Comparison of ENCODE assay signal across 10 cellular contexts in genomic region chr6:160005861-160006540, GRCh38. TPM values are rescaled to one million over a fixed set of nuclear protein-coding genes. Genes with fewer than 3 reads are reported as not detected.
DNase-seq lines count a peak whose midpoint lies in the region; ATAC-seq, FAIRE-seq and TF ChIP-seq lines count a peak whose summit lies in the region.
"Had no signal": no experiment of that assay in that cellular context is flagged by ENCODE, and none has a peak within 500 bp of the region (broad histone marks: within the 10 kb centered on the region; RNA-seq: fewer than 3 reads in every experiment).

No MANE protein-coding gene starts in this region.

- H3K4me1 Mint-ChIP-seq in activated CD8-positive, alpha-beta T cell treated with anti-CD3 and anti-CD28 coated beads for 36 hours (ENCODE audit: low read depth): peaks cover 40% of the 10 kb centered on the region
- peaks cover 25% of the 10 kb centered on the region for H3K4me1 Mint-ChIP-seq in activated CD8-positive, alpha-beta T cell treated with anti-CD3 and anti-CD28 coated beads, Interleukin-2, amount 10 ng/mL, durations not matched to agents 7 days and 5 days (ENCODE audit: low read depth)
- H3K4me1 Mint-ChIP-seq in effector memory CD8-positive, alpha-beta T cell (ENCODE audit: low read depth in 2 of 2): peaks cover 33 to 41% of the 10 kb centered on the region in 2 donors

- intact Hi-C loops in activated CD8-positive, alpha-beta T cell treated with anti-CD3 and anti-CD28 coated beads for 36 hours (cut with micrococcal nuclease): no loop called here
- intact Hi-C loops in HepG2 (cut with micrococcal nuclease; ENCODE audit: unreplicated experiment): no loop called here

- POLR2A ChIA-PET in activated CD8-positive, alpha-beta T cell treated with anti-CD3 and anti-CD28 coated beads for 36 hours (lab: Charles Lee): no interaction called here
- POLR2A ChIA-PET in activated CD8-positive, alpha-beta T cell treated with anti-CD3 and anti-CD28 coated beads, Interleukin-2, amount 10 ng/mL, durations not matched to agents 7 days and 5 days (lab: Charles Lee): interaction anchor here (1.2 kb wide), 1 partner anchor 9 kb away, joined by 3 read pairs; no protein-coding TSS in a partner anchor
- POLR2A ChIA-PET in HepG2 (lab: Yijun Ruan, JAX): no interaction called here

- no peaks in the 10 kb centered on the region for H3K9me3 Mint-ChIP-seq in activated CD8-positive, alpha-beta T cell treated with anti-CD3 and anti-CD28 coated beads for 36 hours
- H3K9me3 Mint-ChIP-seq in activated CD8-positive, alpha-beta T cell treated with anti-CD3 and anti-CD28 coated beads, Interleukin-2, amount 10 ng/mL, durations not matched to agents 7 days and 5 days (ENCODE audit: insufficient read depth): no peaks in the 10 kb centered on the region
- H3K9me3 Mint-ChIP-seq in effector memory CD8-positive, alpha-beta T cell: no peaks in the 10 kb centered on the region

- H3K4me3 ChIP-seq in HepG2 (replicated peaks in 1 of 3; ENCODE audit: insufficient read depth in 1 of 3, low read depth in 2 of 3, low read length in 3 of 3): no peak overlapping the region
- peak overlapping the region; percentile 37 for H3K4me3 ChIP-seq in thoracic aorta

- H3K36me3 Mint-ChIP-seq in activated CD8-positive, alpha-beta T cell treated with anti-CD3 and anti-CD28 coated beads for 36 hours (ENCODE audit: low read depth): peaks cover 49% of the 10 kb centered on the region
- peaks cover 44% of the 10 kb centered on the region for H3K36me3 Mint-ChIP-seq in activated CD8-positive, alpha-beta T cell treated with anti-CD3 and anti-CD28 coated beads, Interleukin-2, amount 10 ng/mL, durations not matched to agents 7 days and 5 days (ENCODE audit: low read depth)
- peaks cover 34% of the 10 kb centered on the region for H3K36me3 Mint-ChIP-seq in effector memory CD8-positive, alpha-beta T cell (ENCODE audit: insufficient read depth)

- H4K20me1 ChIP-seq in HepG2 (ENCODE audit: insufficient read depth, low read length): peaks cover 28% of the 10 kb centered on the region

- BruUV-seq in HepG2 (replicated peaks; lab: Mats Ljungman, UMichigan): no TSS peak

- H3K27ac Mint-ChIP-seq in activated CD8-positive, alpha-beta T cell treated with anti-CD3 and anti-CD28 coated beads for 36 hours: no peak overlapping the region
- H3K27ac Mint-ChIP-seq in activated CD8-positive, alpha-beta T cell treated with anti-CD3 and anti-CD28 coated beads, Interleukin-2, amount 10 ng/mL, durations not matched to agents 7 days and 5 days: no peak overlapping the region
- H3K27ac Mint-ChIP-seq in effector memory CD8-positive, alpha-beta T cell: peak overlapping the region; percentile 55 to 60

- peaks cover 10 to 26% of the 10 kb centered on the region in 2 experiments; a peak in 4 of 5 replicates for H3K36me3 ChIP-seq in HepG2 (replicated peaks in 1 of 2; ENCODE audit: control insufficient read depth in 1 of 2, insufficient read depth in 2 of 2, low read length in 2 of 2)
- no peaks in the 10 kb centered on the region for H3K36me3 ChIP-seq in thoracic aorta

- H3K27ac ChIP-seq in HepG2 (ENCODE audit: extremely low read length, insufficient read depth, low read length) (no peak overlapping the region), thoracic aorta (no peak overlapping the region)

- in situ Hi-C loops in HepG2 (cut with HindIII; ENCODE audit: extremely low pct_ligation_motif_present, low pct_unique_long_range_greater_than_20kb): no loop called here
- in situ Hi-C loops in G401 (cut with HindIII; ENCODE audit: low sequenced_read_pairs): no loop called here

- no peak overlapping the region for H3K9ac ChIP-seq in HepG2 (ENCODE audit: insufficient read depth, low read depth, low read length)

- peak overlapping the region; percentile 41 for H3K4me3 Mint-ChIP-seq in activated CD8-positive, alpha-beta T cell treated with anti-CD3 and anti-CD28 coated beads for 36 hours
- no peak overlapping the region for H3K4me3 Mint-ChIP-seq in activated CD8-positive, alpha-beta T cell treated with anti-CD3 and anti-CD28 coated beads, Interleukin-2, amount 10 ng/mL, durations not matched to agents 7 days and 5 days
- peak overlapping the region; percentile 33 to 51 for H3K4me3 Mint-ChIP-seq in effector memory CD8-positive, alpha-beta T cell

- no peak for TF ChIP-seq RAD21 in HepG2 (CRISPR knock-in tag; IDR thresholded peaks at IDR 0.05)

- no peak overlapping the region for H3K4me2 ChIP-seq in HepG2 (ENCODE audit: low read depth, low read length)

- WGBS in HepG2 (ENCODE audit: low lambda C conversion rate): 98% methylated on average over 57 of the region's 57 CpGs

- no peak for DNase-seq in activated CD8-positive, alpha-beta T cell treated with anti-CD3 and anti-CD28 coated beads for 36 hours
- no peak for DNase-seq in activated CD8-positive, alpha-beta T cell treated with anti-CD3 and anti-CD28 coated beads, Interleukin-2, amount 10 ng/mL, durations not matched to agents 7 days and 5 days
- no peak for DNase-seq in effector memory CD8-positive, alpha-beta T cell
- DNase-seq in HepG2 (ENCODE audit: low spot score) (no peak), thoracic aorta (ENCODE audit: low spot score) (no peak), G401 (ENCODE audit: low spot score) (no peak), ecto neural progenitor cell (ENCODE audit: low spot score) (no peak)
- DNase-seq: activated CD8-positive, alpha-beta memory T cell treated with anti-CD3 and anti-CD28 coated beads for 24 hours had no signal

- H2AFZ ChIP-seq in HepG2 (ENCODE audit: low read length): no peak overlapping the region

- CTCF ChIA-PET in activated CD8-positive, alpha-beta T cell treated with anti-CD3 and anti-CD28 coated beads for 36 hours (lab: Charles Lee): no interaction called here
- CTCF ChIA-PET in activated CD8-positive, alpha-beta T cell treated with anti-CD3 and anti-CD28 coated beads, Interleukin-2, amount 10 ng/mL, durations not matched to agents 7 days and 5 days (lab: Charles Lee): no interaction called here
- CTCF ChIA-PET in HepG2 (lab: Yijun Ruan, JAX; ENCODE audit: low intra/inter-chr PET ratio, low total read pairs): no interaction called here

- H3K27me3 ChIP-seq in HepG2 (ENCODE audit: control insufficient read depth in 1 of 2, insufficient read depth in 2 of 2, low read length in 2 of 2) (no peaks in the 10 kb centered on the region), thoracic aorta (replicated peaks; ENCODE audit: insufficient read depth) (no peaks in the 10 kb centered on the region)

- no peak for TF ChIP-seq CTCF in activated CD8-positive, alpha-beta T cell treated with anti-CD3 and anti-CD28 coated beads for 36 hours (IDR thresholded peaks at IDR 0.05)
- no peak for TF ChIP-seq CTCF in HepG2 (CRISPR knock-in tag; IDR thresholded peaks at IDR 0.05)
- no peak for TF ChIP-seq CTCF in thoracic aorta (IDR thresholded peaks at IDR 0.05)

- TF ChIP-seq POLR2A in HepG2 (IDR thresholded peaks at IDR 0.05; ENCODE audit: insufficient read depth in 1 of 2, low read depth in 2 of 2, low read length in 2 of 2): no peak

- H3K9me3 ChIP-seq in HepG2 (ENCODE audit: low read length): no peaks in the 10 kb centered on the region
- no peaks in the 10 kb centered on the region for H3K9me3 ChIP-seq in thoracic aorta

- no peak for TF ChIP-seq EP300 in HepG2 (IDR thresholded peaks at IDR 0.05; ENCODE audit: low read depth in 2 of 2, low read length in 2 of 2)
- no peak for TF ChIP-seq EP300 in HepG2 (CRISPR knock-in tag; IDR thresholded peaks at IDR 0.05; ENCODE audit: borderline replicate concordance)

- no peaks in the 10 kb centered on the region for H3K4me1 ChIP-seq in HepG2 (ENCODE audit: insufficient read depth, low read length)
- peaks cover 0 to 24% of the 10 kb centered on the region in 2 donors for H3K4me1 ChIP-seq in thoracic aorta (ENCODE audit: control insufficient read depth in 1 of 2, low read depth in 2 of 2)

- ATAC-seq in activated CD8-positive, alpha-beta T cell treated with anti-CD3 and anti-CD28 coated beads for 36 hours: peak; percentile 45
- ATAC-seq in activated CD8-positive, alpha-beta T cell treated with anti-CD3 and anti-CD28 coated beads, Interleukin-2, amount 10 ng/mL, durations not matched to agents 7 days and 5 days: no peak
- peak; percentile 8 for ATAC-seq in effector memory CD8-positive, alpha-beta T cell (replicated peaks)
- ATAC-seq in HepG2 (peak; percentile 48), thoracic aorta (ENCODE audit: insufficient number of reproducible peaks, low FRiP score, low read depth) (no peak), GM21390 (IDR thresholded peaks at IDR 0.05; ENCODE audit: unreplicated experiment) (no peak)

- FAIRE-seq in HepG2 (lab: Jason Lieb, UNC): no peak
- FAIRE-seq: A204.1 had no signal

- peaks cover 64% of the 10 kb centered on the region for H3K79me2 ChIP-seq in HepG2 (ENCODE audit: insufficient read depth, low read length)

- no peaks in the 10 kb centered on the region for H3K27me3 Mint-ChIP-seq in activated CD8-positive, alpha-beta T cell treated with anti-CD3 and anti-CD28 coated beads for 36 hours
- H3K27me3 Mint-ChIP-seq in activated CD8-positive, alpha-beta T cell treated with anti-CD3 and anti-CD28 coated beads, Interleukin-2, amount 10 ng/mL, durations not matched to agents 7 days and 5 days (ENCODE audit: low read depth): no peaks in the 10 kb centered on the region
- H3K27me3 Mint-ChIP-seq in effector memory CD8-positive, alpha-beta T cell: no peaks in the 10 kb centered on the region

RNA-seq across cellular contexts. Expression of gene IGF2R, which starts 37.1 kb away (rescaled TPM):
- total RNA-seq in activated CD8-positive, alpha-beta T cell treated with anti-CD3 and anti-CD28 coated beads for 36 hours: 10 to 100 TPM; 81.7 to 82.4 TPM
- 10 to 100 TPM; 57.4 to 59.8 TPM for total RNA-seq in activated CD8-positive, alpha-beta T cell treated with anti-CD3 and anti-CD28 coated beads, Interleukin-2, amount 10 ng/mL, durations not matched to agents 7 days and 5 days
- 44.8 and 70.0 TPM in 2 replicates for total RNA-seq in HepG2 (2016; rRNA removed; fragmentation: Illumina TruSeq; extraction: Trizol)
- total RNA-seq in HepG2 (2016; cell fraction: cytosol; rRNA removed; fragmentation: Illumina TruSeq; extraction: Trizol; ENCODE audit: low read depth): 11.8 and 13.5 TPM in 2 replicates
- total RNA-seq in HepG2 (2016; cell fraction: insoluble cytoplasmic fraction; rRNA removed; fragmentation: Illumina TruSeq; extraction: Trizol): 36.8 and 73.6 TPM in 2 replicates
- total RNA-seq in HepG2 (2016; cell fraction: membrane; rRNA removed; fragmentation: Illumina TruSeq; extraction: Trizol): 11.5 and 15.2 TPM in 2 replicates
- 129 and 155 TPM in 2 replicates for total RNA-seq in HepG2 (2016; cell fraction: nucleus; rRNA removed; fragmentation: Illumina TruSeq; extraction: Trizol)
- polyA plus RNA-seq in HepG2 (2011; rRNA removed): 38.3 and 54.8 TPM in 2 replicates
- polyA plus RNA-seq in HepG2 (2011; cell fraction: cytosol; rRNA removed): 32.3 and 42.3 TPM in 2 replicates
- 77.8 and 83.2 TPM in 2 replicates for polyA plus RNA-seq in HepG2 (2011; cell fraction: nucleus; rRNA removed)
- polyA plus RNA-seq in HepG2 (2012): 98.1 and 112 TPM in 2 replicates
- 1.3 and 1.8 TPM in 2 replicates for polyA plus RNA-seq in HepG2 (2016; cell fraction: cytosol; fragmentation: Illumina TruSeq; extraction: Trizol; ENCODE audit: low read depth)
- polyA plus RNA-seq in HepG2 (2016; cell fraction: insoluble cytoplasmic fraction; fragmentation: Illumina TruSeq; extraction: Trizol; ENCODE audit: low read depth): 22.6 and 26.7 TPM in 2 replicates
- polyA plus RNA-seq in HepG2 (2016; cell fraction: membrane; fragmentation: Illumina TruSeq; extraction: Trizol; ENCODE audit: low read depth): 1.8 and 3.1 TPM in 2 replicates
- polyA plus RNA-seq in HepG2 (2016; cell fraction: nucleus; fragmentation: Illumina TruSeq; extraction: Trizol; ENCODE audit: insufficient read depth, low read depth): 85.6 and 90.1 TPM in 2 replicates
- polyA minus RNA-seq in HepG2 (2011; rRNA and poly(A)+ RNA removed; ENCODE audit: low replicate concordance): 33.0 and 141 TPM in 2 replicates
- 119 and 184 TPM in 2 replicates for polyA minus RNA-seq in HepG2 (2011; cell fraction: cytosol; rRNA and poly(A)+ RNA removed)
- 265 and 283 TPM in 2 replicates for polyA minus RNA-seq in HepG2 (2011; cell fraction: nucleus; rRNA and poly(A)+ RNA removed)
- 10 to 100 TPM; 82.2 to 88.4 TPM for total RNA-seq in thoracic aorta
- total RNA-seq in G401 (2014; rRNA removed; shearing (Covaris generic)): 35.9 and 49.2 TPM in 2 replicates

Comparison
In these comparisons a context has a peak if more than half of its experiments do, and no peak if none do; other contexts are left out.
1. ATAC-seq: peak in activated CD8-positive, alpha-beta T cell treated with anti-CD3 and anti-CD28 coated beads for 36 hours (single experiment), effector memory CD8-positive, alpha-beta T cell (single experiment) and HepG2 (single experiment); none in activated CD8-positive, alpha-beta T cell treated with anti-CD3 and anti-CD28 coated beads, Interleukin-2, amount 10 ng/mL, durations not matched to agents 7 days and 5 days (single experiment), thoracic aorta (single experiment) and GM21390 (single experiment).
2. H3K27ac Mint-ChIP-seq: peak in effector memory CD8-positive, alpha-beta T cell (2 of 2); none in activated CD8-positive, alpha-beta T cell treated with anti-CD3 and anti-CD28 coated beads for 36 hours (single experiment) and activated CD8-positive, alpha-beta T cell treated with anti-CD3 and anti-CD28 coated beads, Interleukin-2, amount 10 ng/mL, durations not matched to agents 7 days and 5 days (single experiment).